8 cellular contexts compared by ENCODE assay signal in genomic region chr19:56476671-56477428, GRCh38. TPM values are rescaled to one million over a fixed set of nuclear protein-coding genes. Genes with fewer than 3 reads are reported as not detected.
A peak's percentile ranks its signal among the peaks of the same experiment; 100 is the strongest.
DNase-seq lines count a peak whose midpoint lies in the region; ATAC-seq and TF ChIP-seq lines count a peak whose summit lies in the region.

Gene ZNF667, minus strand, starts transcription at chr19:56477345. Its CDS starts 14,975 bp downstream, at chr19:56462370.

- H3K4me1 Mint-ChIP-seq in WTC11 = peaks cover 13% of the 10 kb centered on the region; the same call in 1 of the 2 replicates
- no peaks in the 10 kb centered on the region for H3K4me1 Mint-ChIP-seq in endodermal cell
- no peaks in the 10 kb centered on the region for H3K4me1 Mint-ChIP-seq in nephron progenitor cell

- H3K27ac Mint-ChIP-seq in WTC11 (peak within 1 kb of the TSS; percentile 95), endodermal cell (no peak within 1 kb of the TSS), nephron progenitor cell (no peak within 1 kb of the TSS)

- H3K27me3 ChIP-seq in H7 (ENCODE audit: control insufficient read depth, insufficient read depth, low read length) (no peaks in the 10 kb centered on the region), endodermal cell (ENCODE audit: control insufficient read depth, insufficient read depth, low read length, poor library complexity, severe bottlenecking) (no peaks in the 10 kb centered on the region), muscle layer of colon (ENCODE audit: control insufficient read depth in 1 of 2, insufficient read depth in 2 of 2, low read length in 2 of 2) (no peaks in the 10 kb centered on the region), stomach smooth muscle (ENCODE audit: control insufficient read depth in 1 of 2, insufficient read depth in 2 of 2, low read length in 2 of 2) (no peaks in the 10 kb centered on the region)

- H3K9ac ChIP-seq in endodermal cell (ENCODE audit: extremely low read depth, low read length, poor library complexity, severe bottlenecking) (peak within 1 kb of the TSS; percentile 15), muscle layer of colon (ENCODE audit: low read length) (peak within 1 kb of the TSS; percentile 50), stomach smooth muscle (ENCODE audit: low read length in 2 of 2) (peak within 1 kb of the TSS; percentile 80 to 89)

- H3K4me3 Mint-ChIP-seq in WTC11 = peak within 1 kb of the TSS; percentile 96
- no peak within 1 kb of the TSS for H3K4me3 Mint-ChIP-seq in endodermal cell
- no peak within 1 kb of the TSS for H3K4me3 Mint-ChIP-seq in nephron progenitor cell

- TF ChIP-seq CTCF in WTC11 (IDR thresholded peaks at IDR 0.05) = no peak
- TF ChIP-seq CTCF in endodermal cell (conservative IDR thresholded peaks at IDR 0.05) = no peak
- no peak for TF ChIP-seq CTCF in nephron progenitor cell (IDR thresholded peaks at IDR 0.05)

- H3K4me3 ChIP-seq in H7 (ENCODE audit: insufficient read depth, low read depth, low read length) (no peak within 1 kb of the TSS), endodermal cell (ENCODE audit: low read length) (peak within 1 kb of the TSS; percentile 86), muscle layer of colon (ENCODE audit: low read depth in 1 of 2, low read length in 2 of 2) (peak within 1 kb of the TSS; percentile 81 to 95), stomach smooth muscle (ENCODE audit: low read length in 2 of 2) (peak within 1 kb of the TSS; percentile 94 to 99)

- POLR2A ChIA-PET in WTC11 (lab: Charles Lee) = no interaction called here

- H3K36me3 Mint-ChIP-seq in WTC11 = peaks cover 47% of the 10 kb centered on the region
- H3K36me3 Mint-ChIP-seq in endodermal cell (ENCODE audit: low read depth) = peaks cover 5% of the 10 kb centered on the region
- H3K36me3 Mint-ChIP-seq in nephron progenitor cell (ENCODE audit: low read depth) = no peaks in the 10 kb centered on the region

- DNase-seq in H7 (peak; percentile 25), WTC11 (ENCODE audit: low spot score) (no peak), endodermal cell (no peak), COLO668 (lab: John Stamatoyannopoulos, UW; ENCODE audit: unreplicated experiment) (no peak), nephron progenitor cell (no peak)

- peaks cover 57% of the 10 kb centered on the region for H3K9me3 ChIP-seq in endodermal cell (ENCODE audit: control insufficient read depth, low read length)
- H3K9me3 ChIP-seq in muscle layer of colon (ENCODE audit: low read length) = peaks cover 12% of the 10 kb centered on the region
- peaks cover 0 to 2% of the 10 kb centered on the region in 2 donors for H3K9me3 ChIP-seq in stomach smooth muscle (ENCODE audit: control insufficient read depth in 2 of 2, low read length in 2 of 2)

- H3K27ac ChIP-seq in endodermal cell (ENCODE audit: low read depth, low read length) (peak within 1 kb of the TSS; percentile 61), muscle layer of colon (ENCODE audit: low read depth, low read length) (peak within 1 kb of the TSS; percentile 62), stomach smooth muscle (ENCODE audit: low read length) (peak within 1 kb of the TSS; percentile 78)

- H3K4me1 ChIP-seq in endodermal cell (ENCODE audit: control insufficient read depth, insufficient read depth, low read length) (no peaks in the 10 kb centered on the region), muscle layer of colon (ENCODE audit: insufficient read depth, low read length) (peaks cover 11% of the 10 kb centered on the region), stomach smooth muscle (ENCODE audit: control insufficient read depth, insufficient read depth, low read length) (peaks cover 20% of the 10 kb centered on the region)

- CTCF ChIA-PET in WTC11 (lab: Charles Lee) = no interaction called here

- ATAC-seq in WTC11 = no peak
- ATAC-seq in GM19328 (IDR thresholded peaks at IDR 0.05; ENCODE audit: unreplicated experiment) = no peak

- 44 to 47% methylated on average over 32 to 69 of the region's 69 CpGs for WGBS in endodermal cell (ENCODE audit: insufficient coverage in 1 of 2, insufficient read length in 1 of 2), 2 experiments

- H3K36me3 ChIP-seq in H7 (replicated peaks; ENCODE audit: control insufficient read depth, insufficient read depth, low read length) = no peaks in the 10 kb centered on the region
- no peaks in the 10 kb centered on the region for H3K36me3 ChIP-seq in endodermal cell (ENCODE audit: control insufficient read depth, insufficient read depth, low read length)
- no peaks in the 10 kb centered on the region for H3K36me3 ChIP-seq in muscle layer of colon (ENCODE audit: insufficient read depth, low read length)
- peaks cover 3 to 6% of the 10 kb centered on the region in 2 donors for H3K36me3 ChIP-seq in stomach smooth muscle (ENCODE audit: control insufficient read depth in 2 of 2, insufficient read depth in 2 of 2, low read length in 2 of 2)

- H3K27me3 Mint-ChIP-seq in WTC11 (ENCODE audit: low read depth) (peaks cover 18% of the 10 kb centered on the region; the same call in 1 of the 2 replicates), endodermal cell (ENCODE audit: insufficient read depth) (no peaks in the 10 kb centered on the region), nephron progenitor cell (ENCODE audit: low read depth, poor library complexity) (peaks cover 4% of the 10 kb centered on the region)

- H3K9me3 Mint-ChIP-seq in WTC11 = peaks cover 69% of the 10 kb centered on the region
- H3K9me3 Mint-ChIP-seq in endodermal cell = peaks cover 97% of the 10 kb centered on the region
- H3K9me3 Mint-ChIP-seq in nephron progenitor cell = peaks cover 91% of the 10 kb centered on the region

TF ChIP-seq in WTC11, 78 proteins besides CTCF, POLR2A, EP300 and RAD21:
- TF ChIP-seq FOXP1 (CRISPR knock-in tag; IDR thresholded peaks at IDR 0.05; ENCODE audit: borderline replicate concordance) (0 out of 2 replicates have a peak, but pooled peaks have one; percentile 5), ZBTB21 (CRISPR knock-in tag; IDR thresholded peaks at IDR 0.05; ENCODE audit: borderline replicate concordance) (peak; percentile 13; the same call in 1 of the 2 replicates), CBFB (CRISPR knock-in tag; IDR thresholded peaks at IDR 0.05; ENCODE audit: low read depth) (no peak)

RNA-seq across cellular contexts. Expression of gene ZNF667, which starts in this region (rescaled TPM):
- not detected in 2 replicates for total RNA-seq in H7 (2014; rRNA removed; shearing (Covaris generic))
- total RNA-seq in WTC11 (2021) (9.7 to 14.4 TPM (median 10.8 TPM) in 3 replicates), endodermal cell (10 to 100 TPM in 1 of 2 donors, under 1 TPM in 1; 0.07 to 10.7 TPM)
- polyA plus RNA-seq in endodermal cell (2013, experiment 1 of 2) = 6.3 TPM
- polyA plus RNA-seq in endodermal cell (2013, experiment 2 of 2) = 4.0 TPM

Comparison
In these comparisons a context has a peak if more than half of its experiments do, and no peak if none do; other contexts are left out.
1. Peak in DNase-seq in H7; RNA of the gene not detected or under 1 TPM.
2. H3K9ac ChIP-seq: peak in every context shown above with its lines; median percentile 84 in stomach smooth muscle; 50 in muscle layer of colon; 15 in endodermal cell.